2 cellular contexts compared by ENCODE assay signal in the genomic region with DNA sequence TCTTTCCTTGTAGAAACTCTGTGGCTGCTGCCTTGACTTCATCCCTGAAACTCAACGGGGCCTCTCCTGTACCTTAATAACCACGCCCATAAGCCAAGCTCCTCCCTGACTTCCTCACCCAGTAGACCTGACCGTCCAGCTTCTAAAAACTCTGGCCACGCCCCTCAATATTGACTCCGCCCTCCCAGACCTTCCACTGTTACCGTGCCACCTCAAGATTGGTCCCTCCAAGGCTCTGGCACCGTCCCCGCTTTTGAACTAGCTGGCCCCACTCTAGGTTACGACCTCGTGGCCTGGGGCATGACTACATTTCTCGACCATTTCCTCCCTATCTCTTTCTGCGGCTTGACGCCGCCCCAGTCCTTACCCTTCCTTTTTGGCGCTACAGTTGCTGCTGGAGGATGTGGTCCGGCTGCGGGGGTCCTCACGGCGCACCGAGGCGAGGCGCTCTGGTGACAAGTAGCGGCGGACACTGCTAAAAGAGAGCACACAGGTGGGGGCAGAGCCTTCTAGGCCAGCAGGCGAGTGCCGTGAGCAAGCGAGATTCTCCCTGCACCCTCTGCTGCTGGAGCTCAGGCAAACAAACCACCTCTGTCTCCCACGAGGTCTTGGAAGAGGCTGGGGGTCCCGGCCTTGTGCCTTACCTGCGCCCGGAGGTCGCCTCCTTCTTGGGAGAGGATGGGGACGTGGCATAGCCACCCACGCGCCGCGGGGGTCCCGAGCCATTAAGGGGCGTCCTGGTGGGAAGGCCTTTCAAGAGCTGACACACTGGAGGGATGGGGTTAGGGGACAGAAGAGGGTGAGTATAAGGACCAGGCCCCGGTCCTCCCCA.
TF ChIP-seq lines count a peak whose summit lies in the region.

No MANE protein-coding gene starts in this region.

TF ChIP-seq in A549, 52 proteins besides CTCF, POLR2A, EP300 and RAD21:
- TF ChIP-seq JUN (IDR thresholded peaks at IDR 0.05) (peak in 1 of 2 experiments; percentile 11; a peak in 1 of 5 replicates), PHF8 (IDR thresholded peaks at IDR 0.05; ENCODE audit: borderline replicate concordance, low read depth) (0 out of 2 replicates have a peak, but pooled peaks have one; percentile 34), RFX5 (IDR thresholded peaks at IDR 0.05) (0 out of 2 replicates have a peak, but pooled peaks have one; percentile 19), TFCP2L1 (CRISPR knock-in tag; IDR thresholded peaks at IDR 0.05) (peak; percentile 62; the same call in 1 of the 2 replicates), EHF (CRISPR knock-in tag; IDR thresholded peaks at IDR 0.05) (peak; percentile 65; the same call in 1 of the 2 replicates), TP53 (CRISPR knock-in tag; IDR thresholded peaks at IDR 0.05) (peak; percentile 88; the same call in 1 of the 2 replicates), EHMT2 (IDR thresholded peaks at IDR 0.05; ENCODE audit: low read depth) (no peak), ELK1 (IDR thresholded peaks at IDR 0.05; ENCODE audit: low read depth, low read length) (no peak), CEBPB (IDR thresholded peaks at IDR 0.05) (no peak), HOXB13 (CRISPR knock-in tag; IDR thresholded peaks at IDR 0.05; ENCODE audit: low read depth) (peak; percentile 55; the same call in 1 of the 2 replicates), POLR2AphosphoS2 (conservative IDR thresholded peaks at IDR 0.05; ENCODE audit: low read length) (no peak), HMGXB4 (CRISPR knock-in tag; IDR thresholded peaks at IDR 0.05; ENCODE audit: borderline replicate concordance) (0 out of 2 replicates have a peak, but pooled peaks have one; percentile 19), KDM5A (IDR thresholded peaks at IDR 0.05) (no peak), HDAC2 (IDR thresholded peaks at IDR 0.05) (0 out of 2 replicates have a peak, but pooled peaks have one; percentile 11), HOXA7 (CRISPR knock-in tag; IDR thresholded peaks at IDR 0.05) (no peak), MYC (IDR thresholded peaks at IDR 0.05; ENCODE audit: borderline replicate concordance, low read length) (no peak; the same call in 1 of the 2 replicates), GATA3 (IDR thresholded peaks at IDR 0.05; ENCODE audit: borderline replicate concordance) (no peak)
- TF ChIP-seq, protein P1, sequence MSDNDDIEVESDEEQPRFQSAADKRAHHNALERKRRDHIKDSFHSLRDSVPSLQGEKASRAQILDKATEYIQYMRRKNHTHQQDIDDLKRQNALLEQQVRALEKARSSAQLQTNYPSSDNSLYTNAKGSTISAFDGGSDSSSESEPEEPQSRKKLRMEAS (IDR thresholded peaks at IDR 0.05) = peak; percentile 92
- TF ChIP-seq, protein P2, sequence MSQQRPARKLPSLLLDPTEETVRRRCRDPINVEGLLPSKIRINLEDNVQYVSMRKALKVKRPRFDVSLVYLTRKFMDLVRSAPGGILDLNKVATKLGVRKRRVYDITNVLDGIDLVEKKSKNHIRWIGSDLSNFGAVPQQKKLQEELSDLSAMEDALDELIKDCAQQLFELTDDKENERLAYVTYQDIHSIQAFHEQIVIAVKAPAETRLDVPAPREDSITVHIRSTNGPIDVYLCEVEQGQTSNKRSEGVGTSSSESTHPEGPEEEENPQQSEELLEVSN (IDR thresholded peaks at IDR 0.05; ENCODE audit: borderline replicate concordance, low read depth) = peak; percentile 82
- TF ChIP-seq, protein P3, sequence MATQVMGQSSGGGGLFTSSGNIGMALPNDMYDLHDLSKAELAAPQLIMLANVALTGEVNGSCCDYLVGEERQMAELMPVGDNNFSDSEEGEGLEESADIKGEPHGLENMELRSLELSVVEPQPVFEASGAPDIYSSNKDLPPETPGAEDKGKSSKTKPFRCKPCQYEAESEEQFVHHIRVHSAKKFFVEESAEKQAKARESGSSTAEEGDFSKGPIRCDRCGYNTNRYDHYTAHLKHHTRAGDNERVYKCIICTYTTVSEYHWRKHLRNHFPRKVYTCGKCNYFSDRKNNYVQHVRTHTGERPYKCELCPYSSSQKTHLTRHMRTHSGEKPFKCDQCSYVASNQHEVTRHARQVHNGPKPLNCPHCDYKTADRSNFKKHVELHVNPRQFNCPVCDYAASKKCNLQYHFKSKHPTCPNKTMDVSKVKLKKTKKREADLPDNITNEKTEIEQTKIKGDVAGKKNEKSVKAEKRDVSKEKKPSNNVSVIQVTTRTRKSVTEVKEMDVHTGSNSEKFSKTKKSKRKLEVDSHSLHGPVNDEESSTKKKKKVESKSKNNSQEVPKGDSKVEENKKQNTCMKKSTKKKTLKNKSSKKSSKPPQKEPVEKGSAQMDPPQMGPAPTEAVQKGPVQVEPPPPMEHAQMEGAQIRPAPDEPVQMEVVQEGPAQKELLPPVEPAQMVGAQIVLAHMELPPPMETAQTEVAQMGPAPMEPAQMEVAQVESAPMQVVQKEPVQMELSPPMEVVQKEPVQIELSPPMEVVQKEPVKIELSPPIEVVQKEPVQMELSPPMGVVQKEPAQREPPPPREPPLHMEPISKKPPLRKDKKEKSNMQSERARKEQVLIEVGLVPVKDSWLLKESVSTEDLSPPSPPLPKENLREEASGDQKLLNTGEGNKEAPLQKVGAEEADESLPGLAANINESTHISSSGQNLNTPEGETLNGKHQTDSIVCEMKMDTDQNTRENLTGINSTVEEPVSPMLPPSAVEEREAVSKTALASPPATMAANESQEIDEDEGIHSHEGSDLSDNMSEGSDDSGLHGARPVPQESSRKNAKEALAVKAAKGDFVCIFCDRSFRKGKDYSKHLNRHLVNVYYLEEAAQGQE (IDR thresholded peaks at IDR 0.05) = no peak
- TF ChIP-seq, protein P4, sequence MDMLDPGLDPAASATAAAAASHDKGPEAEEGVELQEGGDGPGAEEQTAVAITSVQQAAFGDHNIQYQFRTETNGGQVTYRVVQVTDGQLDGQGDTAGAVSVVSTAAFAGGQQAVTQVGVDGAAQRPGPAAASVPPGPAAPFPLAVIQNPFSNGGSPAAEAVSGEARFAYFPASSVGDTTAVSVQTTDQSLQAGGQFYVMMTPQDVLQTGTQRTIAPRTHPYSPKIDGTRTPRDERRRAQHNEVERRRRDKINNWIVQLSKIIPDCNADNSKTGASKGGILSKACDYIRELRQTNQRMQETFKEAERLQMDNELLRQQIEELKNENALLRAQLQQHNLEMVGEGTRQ (IDR thresholded peaks at IDR 0.05) = peak; percentile 18; the same call in 1 of the 2 replicates

TF ChIP-seq in H1, 55 proteins besides CTCF, POLR2A, EP300 and RAD21:
- TF ChIP-seq SP1 (IDR thresholded peaks at IDR 0.05; ENCODE audit: low read depth, low read length) (peak; percentile 6; the same call in 1 of the 2 replicates), CBX5 (IDR thresholded peaks at IDR 0.05; ENCODE audit: low read depth, low read length) (no peak), POLR2AphosphoS5 (IDR thresholded peaks at IDR 0.05; ENCODE audit: low read depth, low read length) (no peak), BCL11A (IDR thresholded peaks at IDR 0.05; ENCODE audit: low read depth in 2 of 2, low read length in 2 of 2) (no peak), NANOG (IDR thresholded peaks at IDR 0.05; ENCODE audit: insufficient read depth, low read depth, low read length, poor library complexity, severe bottlenecking) (no peak), HDAC2 (IDR thresholded peaks at IDR 0.05; ENCODE audit: borderline replicate concordance in 1 of 2, low read depth in 2 of 2, low read length in 2 of 2) (peak in 1 of 2 experiments; percentile 16; a peak in 1 of 4 replicates), SIRT6 (IDR thresholded peaks at IDR 0.05; ENCODE audit: low read length) (no peak), RXRA (IDR thresholded peaks at IDR 0.05; ENCODE audit: insufficient read depth, low read depth, low read length) (no peak), CREB1 (IDR thresholded peaks at IDR 0.05) (no peak), YY1 (IDR thresholded peaks at IDR 0.05; ENCODE audit: low read depth, low read length) (no peak), NRF1 (IDR thresholded peaks at IDR 0.05; ENCODE audit: low read depth, low read length) (no peak)
- TF ChIP-seq, protein P2 (IDR thresholded peaks at IDR 0.05) = peak; percentile 64
- TF ChIP-seq, protein P1 (IDR thresholded peaks at IDR 0.05) = peak; percentile 79
